Comparison of ENCODE assay signal across 1 cellular context in the genomic region with DNA sequence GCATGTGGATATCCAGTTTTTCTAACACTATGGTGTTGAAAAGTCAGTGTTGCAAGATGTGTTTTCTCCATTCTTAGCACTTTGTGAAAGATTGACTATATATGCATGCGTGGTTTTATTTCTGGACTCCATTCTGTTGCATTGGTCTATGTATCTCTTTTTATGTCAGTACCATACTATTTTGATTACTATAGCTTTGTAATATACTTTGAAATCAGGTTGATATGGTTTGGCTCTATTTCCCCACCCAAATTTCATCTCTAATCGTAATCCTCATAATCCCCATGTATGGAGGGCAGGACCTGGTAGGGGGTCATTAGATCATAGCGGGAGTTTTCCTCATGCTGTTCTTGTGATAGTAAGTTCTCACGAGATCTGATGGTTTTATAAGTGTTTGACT.
TF ChIP-seq lines count a peak whose summit lies in the region.

No MANE protein-coding gene starts in this region.

TF ChIP-seq in GM12878, 131 proteins besides CTCF, POLR2A, EP300 and RAD21:
- TF ChIP-seq ZNF217 (IDR thresholded peaks at IDR 0.05) (0 out of 2 replicates have a peak, but pooled peaks have one; percentile 65), CHD4 (IDR thresholded peaks at IDR 0.05) (no peak)
